17 cellular contexts compared by ENCODE assay signal in genomic region chr1:92754000-92754787, GRCh38. TPM values are rescaled to one million over a fixed set of nuclear protein-coding genes. Genes with fewer than 3 reads are reported as not detected.
DNase-seq lines count a peak whose midpoint lies in the region; ATAC-seq, FAIRE-seq and TF ChIP-seq lines count a peak whose summit lies in the region.
"Had no signal": no experiment of that assay in that cellular context is flagged by ENCODE, and none has a peak within 500 bp of the region (broad histone marks: within the 10 kb centered on the region; RNA-seq: fewer than 3 reads in every experiment).

No MANE protein-coding gene starts in this region.

- no peaks in the 10 kb centered on the region for H3K4me1 Mint-ChIP-seq in CD8-positive, alpha-beta T cell (ENCODE audit: low read depth)
- H3K4me1 Mint-ChIP-seq: activated naive CD8-positive, alpha-beta T cell treated with anti-CD3 and anti-CD28 coated beads for 36 hours had no signal

- H3K27me3 Mint-ChIP-seq in CD8-positive, alpha-beta T cell (ENCODE audit: low read depth): no peaks in the 10 kb centered on the region

- no peaks in the 10 kb centered on the region for H3K27me3 ChIP-seq in right cardiac atrium (ENCODE audit: control insufficient read depth, insufficient read depth)
- H3K27me3 ChIP-seq in adipocyte (replicated peaks; ENCODE audit: control insufficient read depth, insufficient read depth, low read length): no peaks in the 10 kb centered on the region
- H3K27me3 ChIP-seq in CD8-positive, alpha-beta T cell (ENCODE audit: insufficient read depth, low read length): no peaks in the 10 kb centered on the region

- no peak overlapping the region for H3K27ac Mint-ChIP-seq in CD8-positive, alpha-beta T cell
- H3K27ac Mint-ChIP-seq: activated naive CD8-positive, alpha-beta T cell treated with anti-CD3 and anti-CD28 coated beads for 36 hours had no signal

- no peaks in the 10 kb centered on the region for H3K36me3 ChIP-seq in adipocyte (ENCODE audit: control insufficient read depth, insufficient read depth, low read length, severe bottlenecking)
- H3K36me3 ChIP-seq in CD8-positive, alpha-beta T cell (ENCODE audit: insufficient read depth, low read length): no peaks in the 10 kb centered on the region

- no peak for FAIRE-seq in GM12891 (lab: Jason Lieb, UNC)
- FAIRE-seq: H1 had no signal

- POLR2A ChIA-PET in CD8-positive, alpha-beta T cell (lab: Charles Lee): interaction anchor here (0.6 kb wide), 1 partner anchor 13 kb away, joined by 3 read pairs; no protein-coding TSS in a partner anchor

- H3K36me3 Mint-ChIP-seq in CD8-positive, alpha-beta T cell: no peaks in the 10 kb centered on the region
- H3K36me3 Mint-ChIP-seq: activated naive CD8-positive, alpha-beta T cell treated with anti-CD3 and anti-CD28 coated beads for 36 hours had no signal

- no peak overlapping the region for H3K4me3 Mint-ChIP-seq in CD8-positive, alpha-beta T cell
- H3K4me3 Mint-ChIP-seq: activated naive CD8-positive, alpha-beta T cell treated with anti-CD3 and anti-CD28 coated beads for 36 hours had no signal

- peaks cover 2% of the 10 kb centered on the region for H3K9me3 Mint-ChIP-seq in CD8-positive, alpha-beta T cell
- H3K9me3 Mint-ChIP-seq: activated naive CD8-positive, alpha-beta T cell treated with anti-CD3 and anti-CD28 coated beads for 36 hours had no signal

- H3K4me3 ChIP-seq in right cardiac atrium (ENCODE audit: low read length) (no peak overlapping the region), adipocyte (ENCODE audit: low read length) (no peak overlapping the region)
- H3K4me3 ChIP-seq in CD8-positive, alpha-beta T cell (ENCODE audit: low read depth, low read length): no peak overlapping the region

- WGBS in right cardiac atrium: 70% methylated on average over 1 of the region's 1 CpG

- TF ChIP-seq CTCF in CD8-positive, alpha-beta T cell (IDR thresholded peaks at IDR 0.05): no peak

- intact Hi-C loops in right cardiac atrium (cut with DNase I) (loop anchor here in 2 of 4 donors (5.0 to 10.0 kb wide), 2 partner anchors 61 to 63 kb away; no protein-coding TSS in a partner anchor), cardiac septum (cut with DNase I) (no loop called here)
- intact Hi-C loops in CD8-positive, alpha-beta T cell (cut with DNase I, micrococcal nuclease): no loop called here

- CTCF ChIA-PET in CD8-positive, alpha-beta T cell (lab: Charles Lee): interaction anchor here (0.9 kb wide), 1 partner anchor 10 kb away, joined by 3 read pairs; no protein-coding TSS in a partner anchor

- H3K4me1 ChIP-seq in right cardiac atrium (ENCODE audit: control insufficient read depth, insufficient read depth, low read length): peaks cover 7% of the 10 kb centered on the region
- peaks cover 35% of the 10 kb centered on the region for H3K4me1 ChIP-seq in adipocyte (ENCODE audit: control insufficient read depth, insufficient read depth, low read length)
- H3K4me1 ChIP-seq in CD8-positive, alpha-beta T cell (ENCODE audit: insufficient read depth, low read length): no peaks in the 10 kb centered on the region
- H3K4me1 ChIP-seq: parathyroid adenoma had no signal

- H3K27ac ChIP-seq in right cardiac atrium (ENCODE audit: low read length): peak overlapping the region; percentile 12
- H3K27ac ChIP-seq in CD8-positive, alpha-beta T cell (ENCODE audit: low read depth, low read length): no peak overlapping the region
- H3K27ac ChIP-seq: parathyroid adenoma had no signal

- H3K9me3 ChIP-seq in right cardiac atrium (ENCODE audit: control insufficient read depth, low read length): no peaks in the 10 kb centered on the region
- H3K9me3 ChIP-seq in adipocyte (ENCODE audit: control insufficient read depth, low read length): no peaks in the 10 kb centered on the region
- no peaks in the 10 kb centered on the region for H3K9me3 ChIP-seq in CD8-positive, alpha-beta T cell (ENCODE audit: low read length)

- DNase-seq in right cardiac atrium (no peak), cardiac septum (ENCODE audit: low spot score) (no peak), adipocyte (ENCODE audit: low read depth) (peak; percentile 73), fibroblast of the conjunctiva (ENCODE audit: low read depth) (peak; percentile 43), GM12891 (ENCODE audit: insufficient read length, low spot score) (no peak)
- DNase-seq in CD8-positive, alpha-beta T cell: no peak
- no peak for DNase-seq in stimulated activated naive CD4-positive, alpha-beta T cell treated with Interleukin-2 at 50 U/mL for 16 hours (lab: John Stamatoyannopoulos, UW)
- no peak for DNase-seq in activated CD4-positive, alpha-beta T cell treated with anti-CD3 and anti-CD28 coated beads, Interleukin-2, amount 50 U/mL, for 4 hours
- DNase-seq: ACHN; activated CD8-positive, alpha-beta memory T cell treated with anti-CD3 and anti-CD28 coated beads, Interleukin-2, amount 50 U/mL, for 48 hours; activated naive CD8-positive, alpha-beta T cell treated with anti-CD3 and anti-CD28 coated beads for 36 hours; DMS79; NCI-H69; SIG-M5; stimulated activated CD4-positive, alpha-beta T cell treated with anti-CD3 and anti-CD28 coated beads, Interleukin-1b, Interleukin-23, amount 100 ng/mL, for 48 hours had no signal

- no peak for TF ChIP-seq POLR2A in GM12891 (IDR thresholded peaks at IDR 0.05; ENCODE audit: low read depth, low read length)

- H3K9ac ChIP-seq in adipocyte (ENCODE audit: low read length): no peak overlapping the region
- H3K9ac ChIP-seq: parathyroid adenoma had no signal

- ATAC-seq in right cardiac atrium: no peak
- ATAC-seq in CD8-positive, alpha-beta T cell: no peak

TF ChIP-seq in GM12891, 5 proteins besides CTCF, POLR2A, EP300 and RAD21:
- TF ChIP-seq TAF1 (IDR thresholded peaks at IDR 0.05; ENCODE audit: low read depth, low read length): no peak
- TF ChIP-seq POU2F2 (IDR thresholded peaks at IDR 0.05; ENCODE audit: low read depth, low read length): no peak
- TF ChIP-seq POLR2AphosphoS5 (IDR thresholded peaks at IDR 0.05; ENCODE audit: low read depth, low read length): no peak
- TF ChIP-seq SPI1 (IDR thresholded peaks at IDR 0.05; ENCODE audit: low read depth, low read length): no peak
- no peak for TF ChIP-seq PAX5 (IDR thresholded peaks at IDR 0.05; ENCODE audit: insufficient read depth, low read length, severe bottlenecking)

RNA-seq across cellular contexts. Expression of gene EVI5, which starts 30.7 kb away (rescaled TPM):
- total RNA-seq in right cardiac atrium (10 to 100 TPM; 42.9 to 58.1 (median 48.6) TPM), cardiac septum (30.7 TPM)
- 5.9 TPM for polyA plus RNA-seq in right cardiac atrium
- total RNA-seq in CD8-positive, alpha-beta T cell: 1 to 10 TPM in 1 of 2 experiments, under 1 TPM in 1; 0.25 to 1.2 TPM
- 1.1 TPM for polyA plus RNA-seq in GM12891 (2012; ENCODE audit: low read depth, missing spikeins)

Comparison
In these comparisons a context has a peak if more than half of its experiments do, and no peak if none do; other contexts are left out.
1. DNase-seq: peak in adipocyte (single experiment) and fibroblast of the conjunctiva (single experiment); none in right cardiac atrium (0 of 3), cardiac septum (single experiment), CD8-positive, alpha-beta T cell (0 of 7), stimulated activated naive CD4-positive, alpha-beta T cell treated with Interleukin-2 at 50 U/mL for 16 hours (single experiment), activated CD4-positive, alpha-beta T cell treated with anti-CD3 and anti-CD28 coated beads, Interleukin-2, amount 50 U/mL, for 4 hours (0 of 2) and GM12891 (single experiment).
2. RNA of gene EVI5, which starts 30.7 kb away (total RNA-seq): 42.9 to 58.1 TPM in right cardiac atrium and 30.7 TPM in cardiac septum (single experiment); 0.25 to 1.2 TPM in CD8-positive, alpha-beta T cell; every median in the first group is over 10 times any median in the second.